In genomic region chr15:78108300-78109084, GRCh38 we compare ENCODE assay signal across 8 cellular contexts. TPM values are rescaled to one million over a fixed set of nuclear protein-coding genes. Genes with fewer than 3 reads are reported as not detected.
DNase-seq lines count a peak whose midpoint lies in the region; ATAC-seq and TF ChIP-seq lines count a peak whose summit lies in the region.

No MANE protein-coding gene starts in this region.

- no peak overlapping the region for H2AFZ ChIP-seq in trophoblast cell (ENCODE audit: insufficient read depth, low read length, poor library complexity)

- no peaks in the 10 kb centered on the region for H3K9me3 ChIP-seq in trophoblast cell (ENCODE audit: insufficient read depth, low read depth, low read length)

- H3K4me3 ChIP-seq in trophoblast cell (ENCODE audit: low read depth, low read length), result no peak overlapping the region

- H4K91ac ChIP-seq in trophoblast cell (ENCODE audit: low read depth, low read length), result no peak overlapping the region

- H4K12ac ChIP-seq in trophoblast cell (ENCODE audit: low read depth, low read length), result no peak overlapping the region

- no peak overlapping the region for H2BK120ac ChIP-seq in trophoblast cell (ENCODE audit: insufficient read depth, low read length, poor library complexity)

- peaks cover 1% of the 10 kb centered on the region for H3K79me2 ChIP-seq in trophoblast cell (ENCODE audit: control insufficient read depth, insufficient read depth, low read length, poor library complexity)

- H3K18ac ChIP-seq in trophoblast cell (ENCODE audit: low read length), result no peak overlapping the region

- no peaks in the 10 kb centered on the region for H3K27me3 ChIP-seq in trophoblast cell (ENCODE audit: insufficient read depth, low read length)

- H3K27ac Mint-ChIP-seq in type B pancreatic cell, result no peak overlapping the region

- no peak overlapping the region for H3K4me3 Mint-ChIP-seq in type B pancreatic cell

- H3K27ac ChIP-seq in trophoblast cell (ENCODE audit: low read depth, low read length), result no peak overlapping the region

- no peak overlapping the region for H3K9ac ChIP-seq in trophoblast cell (ENCODE audit: low read length)

- no peak overlapping the region for H3K14ac ChIP-seq in trophoblast cell (ENCODE audit: low read length)

- no peaks in the 10 kb centered on the region for H3K36me3 ChIP-seq in trophoblast cell (ENCODE audit: control insufficient read depth in 1 of 2, insufficient read depth in 2 of 2, low read length in 2 of 2)

- WGBS in trophoblast cell (ENCODE audit: extremely low coverage, insufficient coverage, insufficient read length), result no CpG with 5 or more reads among the region's 11 CpGs

- no peak overlapping the region for H3K4me2 ChIP-seq in trophoblast cell (ENCODE audit: low read length)

- H4K8ac ChIP-seq in trophoblast cell (ENCODE audit: low read depth, low read length), result no peak overlapping the region

- no peak overlapping the region for H2AK5ac ChIP-seq in trophoblast cell (ENCODE audit: low read length)

- peak; percentile 86 for TF ChIP-seq CTCF in type B pancreatic cell (conservative IDR thresholded peaks at IDR 0.05)

- no peak overlapping the region for H2BK12ac ChIP-seq in trophoblast cell (ENCODE audit: low read length)

- DNase-seq in NCI-H345 (lab: John Stamatoyannopoulos, UW) (peak; percentile 41), NCI-H345 treated with DMSO at 0.1 percent for 48 hours (lab: John Stamatoyannopoulos, UW; ENCODE audit: unreplicated experiment) (no peak), M059J (ENCODE audit: low read depth) (peak; percentile 82), globus pallidus (ENCODE audit: low spot score) (peak; percentile 72), trophoblast cell (peak; percentile 82 to 91), type B pancreatic cell (ENCODE audit: extremely low spot score, unreplicated experiment) (no peak)
- DNase-seq in activated naive CD4-positive, alpha-beta T cell treated with Interleukin-2 at 50 U/mL for 16 hours, result peak; percentile 85

- no peaks in the 10 kb centered on the region for H3K9me3 Mint-ChIP-seq in type B pancreatic cell

- H3K4me1 Mint-ChIP-seq in type B pancreatic cell (ENCODE audit: unreplicated experiment), result peaks cover 9% of the 10 kb centered on the region

- H3K4ac ChIP-seq in trophoblast cell (ENCODE audit: low read depth, low read length), result no peak overlapping the region

- H3K79me1 ChIP-seq in trophoblast cell (ENCODE audit: low read length), result peaks cover 4% of the 10 kb centered on the region

- peaks cover 7 to 9% of the 10 kb centered on the region in 2 experiments for H3K4me1 ChIP-seq in trophoblast cell (ENCODE audit: control insufficient read depth in 1 of 2, insufficient read depth in 2 of 2, low read length in 2 of 2)

- H3K27me3 Mint-ChIP-seq in type B pancreatic cell, result no peaks in the 10 kb centered on the region

- ATAC-seq in SK-N-SH treated with all-trans-retinoic acid at 6 μM for 48 hours, result peak; percentile 97

- H3K23ac ChIP-seq in trophoblast cell (ENCODE audit: low read length), result no peak overlapping the region

- H3K36me3 Mint-ChIP-seq in type B pancreatic cell, result no peaks in the 10 kb centered on the region

- no peak overlapping the region for H2BK5ac ChIP-seq in trophoblast cell (ENCODE audit: low read depth, low read length, poor library complexity)

TF ChIP-seq in SK-N-SH treated with all-trans-retinoic acid at 6 μM for 48 hours, 23 proteins besides CTCF, POLR2A, EP300 and RAD21:
- TF ChIP-seq, protein P1, sequence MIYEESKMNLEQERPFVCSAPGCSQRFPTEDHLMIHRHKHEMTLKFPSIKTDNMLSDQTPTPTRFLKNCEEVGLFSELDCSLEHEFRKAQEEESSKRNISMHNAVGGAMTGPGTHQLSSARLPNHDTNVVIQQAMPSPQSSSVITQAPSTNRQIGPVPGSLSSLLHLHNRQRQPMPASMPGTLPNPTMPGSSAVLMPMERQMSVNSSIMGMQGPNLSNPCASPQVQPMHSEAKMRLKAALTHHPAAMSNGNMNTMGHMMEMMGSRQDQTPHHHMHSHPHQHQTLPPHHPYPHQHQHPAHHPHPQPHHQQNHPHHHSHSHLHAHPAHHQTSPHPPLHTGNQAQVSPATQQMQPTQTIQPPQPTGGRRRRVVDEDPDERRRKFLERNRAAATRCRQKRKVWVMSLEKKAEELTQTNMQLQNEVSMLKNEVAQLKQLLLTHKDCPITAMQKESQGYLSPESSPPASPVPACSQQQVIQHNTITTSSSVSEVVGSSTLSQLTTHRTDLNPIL (CRISPR knock-in tag; IDR thresholded peaks at IDR 0.05; ENCODE audit: low read depth), result no peak
- no peak for TF ChIP-seq TCF4 (CRISPR knock-in tag; IDR thresholded peaks at IDR 0.05; ENCODE audit: borderline replicate concordance)
- no peak for TF ChIP-seq ZFP30 (CRISPR knock-in tag; IDR thresholded peaks at IDR 0.05)
- no peak for TF ChIP-seq ARNTL (CRISPR knock-in tag; IDR thresholded peaks at IDR 0.05; ENCODE audit: borderline replicate concordance, low read depth)
- TF ChIP-seq ZNF8 (CRISPR knock-in tag; IDR thresholded peaks at IDR 0.05), result no peak
- TF ChIP-seq ISL1 (CRISPR knock-in tag; IDR thresholded peaks at IDR 0.05), result no peak
- no peak for TF ChIP-seq GLIS3 (CRISPR knock-in tag; IDR thresholded peaks at IDR 0.05)
- TF ChIP-seq BACH2 (CRISPR knock-in tag; IDR thresholded peaks at IDR 0.05; ENCODE audit: borderline replicate concordance), result no peak
- no peak for TF ChIP-seq POU6F1 (CRISPR knock-in tag; IDR thresholded peaks at IDR 0.05; ENCODE audit: borderline replicate concordance, low read depth)
- no peak for TF ChIP-seq TOX (CRISPR knock-in tag; IDR thresholded peaks at IDR 0.05; ENCODE audit: borderline replicate concordance)
- no peak for TF ChIP-seq ZC3H10 (CRISPR knock-in tag; IDR thresholded peaks at IDR 0.05)
- TF ChIP-seq ZFP3 (CRISPR knock-in tag; IDR thresholded peaks at IDR 0.05), result no peak
- TF ChIP-seq OSR1 (CRISPR knock-in tag; IDR thresholded peaks at IDR 0.05), result no peak
TF ChIP-seq in SK-N-SH treated with all-trans-retinoic acid at 6 μM for 48 hours: peak in this region for 0.

RNA-seq across cellular contexts. Expression of gene SH2D7, which starts 16.1 kb away (rescaled TPM):
- not detected in 2 replicates for total RNA-seq in M059J (2014; rRNA removed; shearing (Covaris generic))
- 0.14 and 0.19 TPM in 2 replicates for polyA plus RNA-seq in trophoblast cell (2013)
- not detected in 2 replicates for total RNA-seq in type B pancreatic cell (ENCODE audit: low replicate concordance)

RNA-seq across cellular contexts. Expression of gene CIB2, which starts 22.8 kb away (rescaled TPM):
- 1.9 and 2.2 TPM in 2 replicates for total RNA-seq in M059J (2014; rRNA removed; shearing (Covaris generic))
- 16.6 and 16.7 TPM in 2 replicates for polyA plus RNA-seq in trophoblast cell (2013)
- total RNA-seq in type B pancreatic cell (ENCODE audit: low replicate concordance), result 15.7 and 20.1 TPM in 2 replicates

RNA-seq across cellular contexts. Expression of gene TBC1D2B, which starts 31.0 kb away (rescaled TPM):
- total RNA-seq in M059J (2014; rRNA removed; shearing (Covaris generic)), result 14.6 and 18.7 TPM in 2 replicates
- 16.7 and 16.9 TPM in 2 replicates for polyA plus RNA-seq in trophoblast cell (2013)
- total RNA-seq in type B pancreatic cell (ENCODE audit: low replicate concordance), result 17.4 and 22.1 TPM in 2 replicates

RNA-seq across cellular contexts. Expression of gene IDH3A, which starts 40.7 kb away (rescaled TPM):
- 52.6 and 116 TPM in 2 replicates for total RNA-seq in M059J (2014; rRNA removed; shearing (Covaris generic))
- 27.1 and 28.7 TPM in 2 replicates for polyA plus RNA-seq in trophoblast cell (2013)
- 66.5 and 93.6 TPM in 2 replicates for total RNA-seq in type B pancreatic cell (ENCODE audit: low replicate concordance)

Comparison
In these comparisons a context has a peak if more than half of its experiments do, and no peak if none do; other contexts are left out.
1. DNase-seq: peak in NCI-H345 (single experiment), M059J (single experiment), activated naive CD4-positive, alpha-beta T cell treated with Interleukin-2 at 50 U/mL for 16 hours (single experiment), globus pallidus (single experiment) and trophoblast cell (2 of 2); none in NCI-H345 treated with DMSO at 0.1 percent for 48 hours (single experiment) and type B pancreatic cell (single experiment).